Comparison of ENCODE assay signal across 8 cellular contexts in the genomic region with DNA sequence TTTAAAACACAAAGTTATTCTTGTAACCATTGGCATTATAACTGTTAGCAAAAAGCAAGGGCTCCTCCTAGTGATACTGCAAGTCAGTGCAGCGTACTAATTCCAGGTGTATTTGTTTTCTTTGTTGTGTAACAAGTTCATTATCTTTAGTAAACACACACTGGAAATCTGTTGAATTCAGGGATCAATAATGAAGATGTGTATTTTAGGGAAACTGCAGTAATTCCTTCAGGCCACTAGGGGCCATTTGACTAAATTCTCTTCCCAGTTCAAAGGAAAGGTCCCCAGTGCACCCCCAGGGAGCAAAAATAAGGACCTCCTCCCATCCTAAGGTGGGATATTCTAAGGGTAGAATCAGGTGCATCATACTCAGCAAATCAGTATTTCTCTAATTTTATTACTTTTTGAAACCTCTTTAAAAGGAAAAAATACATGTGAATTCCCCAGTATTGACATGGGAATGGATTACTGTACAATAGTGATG.
DNase-seq lines count a peak whose midpoint lies in the region; ATAC-seq and TF ChIP-seq lines count a peak whose summit lies in the region.

No MANE protein-coding gene starts in this region.

- H3F3A ChIP-seq in PC-3 (ENCODE audit: low read length, unreplicated experiment), result no peaks in the 10 kb centered on the region

- POLR2A ChIA-PET in activated CD8-positive, alpha-beta T cell treated with anti-CD3 and anti-CD28 coated beads for 36 hours (lab: Charles Lee), result no interaction called here
- POLR2A ChIA-PET in activated CD8-positive, alpha-beta T cell treated with anti-CD3 and anti-CD28 coated beads, Interleukin-2, amount 10 ng/mL, durations not matched to agents 7 days and 5 days (lab: Charles Lee), result no interaction called here
- POLR2A ChIA-PET in PC-3 (lab: Charles Lee; ENCODE audit: unreplicated experiment), result no interaction called here

- H3K9me3 ChIP-seq in PC-3 (ENCODE audit: low read length), result no peaks in the 10 kb centered on the region
- H3K9me3 ChIP-seq in upper lobe of left lung, result no peaks in the 10 kb centered on the region

- no peak overlapping the region for H2AFZ ChIP-seq in PC-3 (ENCODE audit: low read length)

- no peaks in the 10 kb centered on the region for H3K9me3 Mint-ChIP-seq in activated CD8-positive, alpha-beta T cell treated with anti-CD3 and anti-CD28 coated beads for 36 hours
- no peaks in the 10 kb centered on the region for H3K9me3 Mint-ChIP-seq in activated CD8-positive, alpha-beta T cell treated with anti-CD3 and anti-CD28 coated beads, Interleukin-2, amount 10 ng/mL, durations not matched to agents 7 days and 5 days (ENCODE audit: insufficient read depth)

- WGBS in upper lobe of left lung, 2 donors, result 31 to 32% methylated on average over 1 of the region's 1 CpG

- no peak for TF ChIP-seq POLR2A in upper lobe of left lung (IDR thresholded peaks at IDR 0.05)

- peak; percentile 68 for TF ChIP-seq CTCF in activated CD8-positive, alpha-beta T cell treated with anti-CD3 and anti-CD28 coated beads for 36 hours (IDR thresholded peaks at IDR 0.05)
- TF ChIP-seq CTCF in PC-3 (conservative IDR thresholded peaks at IDR 0.05; ENCODE audit: low read depth, low read length) (peak; percentile 72), foreskin fibroblast (IDR thresholded peaks at IDR 0.05; ENCODE audit: low read depth, low read length) (peak; percentile 64), upper lobe of left lung (IDR thresholded peaks at IDR 0.05) (peak; percentile 20 to 62 (median 46))

- H3K9me2 ChIP-seq in PC-3 (replicated peaks; ENCODE audit: low read length), result no peaks in the 10 kb centered on the region

- no peak overlapping the region for H3K9ac ChIP-seq in PC-3 (ENCODE audit: low read length)

- ATAC-seq in activated CD8-positive, alpha-beta T cell treated with anti-CD3 and anti-CD28 coated beads for 36 hours, result no peak
- no peak for ATAC-seq in activated CD8-positive, alpha-beta T cell treated with anti-CD3 and anti-CD28 coated beads, Interleukin-2, amount 10 ng/mL, durations not matched to agents 7 days and 5 days
- no peak for ATAC-seq in PC-3
- ATAC-seq in upper lobe of left lung (ENCODE audit: low FRiP score in 2 of 2), result no peak
- no peak for ATAC-seq in HG03108 (IDR thresholded peaks at IDR 0.05; ENCODE audit: unreplicated experiment)
- ATAC-seq in HG02798 (IDR thresholded peaks at IDR 0.05; ENCODE audit: poor library complexity, unreplicated experiment), result no peak
- ATAC-seq in GM21825 (IDR thresholded peaks at IDR 0.05; ENCODE audit: unreplicated experiment), result no peak

- no peak overlapping the region for H3K4me3 ChIP-seq in PC-3 (ENCODE audit: low read length)
- no peak overlapping the region for H3K4me3 ChIP-seq in foreskin fibroblast (ENCODE audit: low read depth in 1 of 2, low read length in 2 of 2)
- H3K4me3 ChIP-seq in upper lobe of left lung, result no peak overlapping the region

- H3K4me1 ChIP-seq in PC-3 (ENCODE audit: insufficient read depth, low read length) (peaks cover 12% of the 10 kb centered on the region), upper lobe of left lung (peaks cover 0 to 7% (median 0%) of the 10 kb centered on the region in 4 donors)

- DNase-seq in activated CD8-positive, alpha-beta T cell treated with anti-CD3 and anti-CD28 coated beads for 36 hours, result no peak
- DNase-seq in activated CD8-positive, alpha-beta T cell treated with anti-CD3 and anti-CD28 coated beads, Interleukin-2, amount 10 ng/mL, durations not matched to agents 7 days and 5 days, result no peak
- peak; percentile 57 for DNase-seq in PC-3
- peak in 1 of 2 donors; percentile 16 for DNase-seq in foreskin fibroblast
- DNase-seq in upper lobe of left lung, result no peak

- CTCF ChIA-PET in activated CD8-positive, alpha-beta T cell treated with anti-CD3 and anti-CD28 coated beads for 36 hours (lab: Charles Lee), result no interaction called here
- CTCF ChIA-PET in activated CD8-positive, alpha-beta T cell treated with anti-CD3 and anti-CD28 coated beads, Interleukin-2, amount 10 ng/mL, durations not matched to agents 7 days and 5 days (lab: Charles Lee), result interaction anchor here (1.3 kb wide), 2 partner anchors 12 to 466 kb away, joined by 4 to 5 read pairs; no protein-coding TSS in a partner anchor
- CTCF ChIA-PET in PC-3 (lab: Charles Lee), result interaction anchor here (0.6 kb wide), 1 partner anchor 502 kb away, joined by 4 read pairs; no protein-coding TSS in a partner anchor

- no peaks in the 10 kb centered on the region for H3K79me2 ChIP-seq in PC-3 (ENCODE audit: low read length)

- H3K36me3 ChIP-seq in PC-3 (ENCODE audit: low read depth, low read length) (no peaks in the 10 kb centered on the region), upper lobe of left lung (no peaks in the 10 kb centered on the region)

- no peak overlapping the region for H3K4me2 ChIP-seq in PC-3 (ENCODE audit: low read length)

- intact Hi-C loops in activated CD8-positive, alpha-beta T cell treated with anti-CD3 and anti-CD28 coated beads for 36 hours (cut with micrococcal nuclease), result no loop called here
- intact Hi-C loops in PC-3 (cut with micrococcal nuclease), result loop anchor here (1.0 to 5.0 kb wide), 4 partner anchors 138 to 466 kb away; a partner anchor contains a TSS

- H3K36me3 Mint-ChIP-seq in activated CD8-positive, alpha-beta T cell treated with anti-CD3 and anti-CD28 coated beads for 36 hours (ENCODE audit: low read depth), result no peaks in the 10 kb centered on the region
- H3K36me3 Mint-ChIP-seq in activated CD8-positive, alpha-beta T cell treated with anti-CD3 and anti-CD28 coated beads, Interleukin-2, amount 10 ng/mL, durations not matched to agents 7 days and 5 days (ENCODE audit: low read depth), result no peaks in the 10 kb centered on the region

- no peak overlapping the region for H3K27ac Mint-ChIP-seq in activated CD8-positive, alpha-beta T cell treated with anti-CD3 and anti-CD28 coated beads for 36 hours
- no peak overlapping the region for H3K27ac Mint-ChIP-seq in activated CD8-positive, alpha-beta T cell treated with anti-CD3 and anti-CD28 coated beads, Interleukin-2, amount 10 ng/mL, durations not matched to agents 7 days and 5 days

- peaks cover 7% of the 10 kb centered on the region for H3K27me3 Mint-ChIP-seq in activated CD8-positive, alpha-beta T cell treated with anti-CD3 and anti-CD28 coated beads for 36 hours
- H3K27me3 Mint-ChIP-seq in activated CD8-positive, alpha-beta T cell treated with anti-CD3 and anti-CD28 coated beads, Interleukin-2, amount 10 ng/mL, durations not matched to agents 7 days and 5 days (ENCODE audit: low read depth), result peaks cover 3% of the 10 kb centered on the region

- TF ChIP-seq EP300 in upper lobe of left lung (IDR thresholded peaks at IDR 0.05), result no peak

- no peaks in the 10 kb centered on the region for H3K4me1 Mint-ChIP-seq in activated CD8-positive, alpha-beta T cell treated with anti-CD3 and anti-CD28 coated beads for 36 hours (ENCODE audit: low read depth)
- H3K4me1 Mint-ChIP-seq in activated CD8-positive, alpha-beta T cell treated with anti-CD3 and anti-CD28 coated beads, Interleukin-2, amount 10 ng/mL, durations not matched to agents 7 days and 5 days (ENCODE audit: low read depth), result no peaks in the 10 kb centered on the region

- no peaks in the 10 kb centered on the region for H3K27me3 ChIP-seq in PC-3 (ENCODE audit: low read length)
- H3K27me3 ChIP-seq in upper lobe of left lung, result no peaks in the 10 kb centered on the region

- H4K20me1 ChIP-seq in PC-3 (ENCODE audit: low read length), result no peaks in the 10 kb centered on the region

- H3K27ac ChIP-seq in PC-3 (ENCODE audit: low read length) (no peak overlapping the region), upper lobe of left lung (no peak overlapping the region)

- H3K4me3 Mint-ChIP-seq in activated CD8-positive, alpha-beta T cell treated with anti-CD3 and anti-CD28 coated beads for 36 hours, result no peak overlapping the region
- no peak overlapping the region for H3K4me3 Mint-ChIP-seq in activated CD8-positive, alpha-beta T cell treated with anti-CD3 and anti-CD28 coated beads, Interleukin-2, amount 10 ng/mL, durations not matched to agents 7 days and 5 days

- no TSS peak for BruUV-seq in PC-3 (replicated peaks; lab: Mats Ljungman, UMichigan)
